ENCODE assay signal across 8 cellular contexts in the genomic region with DNA sequence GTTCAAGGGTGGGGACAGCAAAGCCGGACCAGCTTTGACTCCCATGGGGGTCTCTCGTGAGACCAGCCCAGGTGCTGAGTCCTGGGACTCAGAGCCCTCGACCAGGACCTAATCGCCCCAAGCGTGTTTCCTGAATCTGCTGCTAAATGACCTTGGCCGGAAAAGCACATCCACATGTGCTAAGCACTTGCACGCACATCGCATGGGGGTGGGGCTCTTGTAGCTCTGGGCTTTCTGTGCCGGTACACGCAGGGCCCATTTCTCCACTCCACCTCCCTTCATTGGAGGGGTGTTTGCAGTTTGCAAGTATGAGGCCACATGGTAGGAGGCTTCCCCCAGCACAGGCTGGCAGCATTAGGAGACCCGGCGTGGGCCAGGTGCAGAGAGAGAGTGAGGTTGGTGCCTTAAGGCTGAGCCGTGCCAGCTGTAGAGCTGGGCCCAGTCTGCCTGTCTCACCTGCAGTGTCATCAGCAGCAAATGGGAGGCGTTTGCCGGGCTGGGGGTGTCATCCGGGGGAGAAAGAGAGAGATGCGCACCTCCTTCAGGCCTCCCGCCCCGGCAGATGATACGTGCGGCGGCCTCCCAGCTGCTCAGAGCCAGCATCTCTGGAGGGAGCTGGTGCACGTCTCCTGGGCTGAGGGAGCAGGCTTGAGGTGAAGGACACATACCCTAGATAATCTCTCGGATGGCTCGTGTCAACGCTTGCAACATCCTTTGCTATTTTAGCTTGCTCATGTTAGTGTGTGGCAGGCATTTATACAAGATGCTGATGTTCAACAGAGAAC. TPM values are rescaled to one million over a fixed set of nuclear protein-coding genes. Genes with fewer than 3 reads are reported as not detected.
DNase-seq lines count a peak whose midpoint lies in the region; ATAC-seq and TF ChIP-seq lines count a peak whose summit lies in the region.

No MANE protein-coding gene starts in this region.

- H3K36me3 Mint-ChIP-seq in memory B cell (peaks cover 10% of the 10 kb centered on the region), glutamatergic neuron (ENCODE audit: unreplicated experiment) (no peaks in the 10 kb centered on the region)

- TF ChIP-seq CTCF in transverse colon (IDR thresholded peaks at IDR 0.05) (no peak), glutamatergic neuron (IDR thresholded peaks at IDR 0.05; ENCODE audit: partially characterized antibody, unreplicated experiment) (no peak), coronary artery (IDR thresholded peaks at IDR 0.05) (no peak)

- DNase-seq in KG1 (lab: John Stamatoyannopoulos, UW) (peak; percentile 29), memory B cell (ENCODE audit: low spot score in 2 of 2) (peak; percentile 54 to 59), transverse colon (peak; percentile 56), glutamatergic neuron (no peak), coronary artery (ENCODE audit: low spot score) (no peak), GM19238 (ENCODE audit: insufficient read length, low spot score) (no peak)
- DNase-seq in activated T-helper 9 cell treated with anti-CD3 and anti-CD28 coated beads, Interleukin-2, amount 50 U/mL, for 16 hours (ENCODE audit: low read depth), result peak; percentile 28

- TF ChIP-seq EP300 in transverse colon (IDR thresholded peaks at IDR 0.05; ENCODE audit: low read depth), result no peak

- TF ChIP-seq POLR2A in GM18951 (IDR thresholded peaks at IDR 0.05; ENCODE audit: extremely low read depth, insufficient read depth, insufficient read length) (peak; percentile 46), transverse colon (IDR thresholded peaks at IDR 0.05) (peak; percentile 28)

- H3K27ac Mint-ChIP-seq in memory B cell, result peak overlapping the region; percentile 99
- no peak overlapping the region for H3K27ac Mint-ChIP-seq in glutamatergic neuron (ENCODE audit: unreplicated experiment)

- H3K27ac ChIP-seq in transverse colon, result peak overlapping the region; percentile 15 to 73 (median 72)
- H3K27ac ChIP-seq in coronary artery, result peak overlapping the region in 1 of 2 donors; percentile 15

- H3K4me3 Mint-ChIP-seq in memory B cell (peak overlapping the region; percentile 82), glutamatergic neuron (ENCODE audit: unreplicated experiment) (no peak overlapping the region)

- ATAC-seq in memory B cell (ENCODE audit: low read depth), result peak; percentile 70

- H3K4me3 ChIP-seq in transverse colon (no peak overlapping the region), coronary artery (no peak overlapping the region)

- in situ Hi-C loops in GM18951 (cut with MboI; ENCODE audit: low sequenced_read_pairs, unreplicated experiment), result loop anchor here (25.0 kb wide), 1 partner anchor 224 kb away; no protein-coding TSS in a partner anchor
- in situ Hi-C loops in transverse colon (cut with MboI; ENCODE audit: low pct_ligation_motif_present in 1 of 4, low pct_unique_long_range_greater_than_20kb in 1 of 4, low sequenced_read_pairs in 3 of 4), result loop anchor here in 3 of 4 donors (10.0 to 25.0 kb wide), 2 partner anchors 117 to 224 kb away; no protein-coding TSS in a partner anchor

- no peaks in the 10 kb centered on the region for H3K36me3 ChIP-seq in transverse colon

- no peaks in the 10 kb centered on the region for H3K27me3 ChIP-seq in transverse colon

- no peaks in the 10 kb centered on the region for H3K27me3 Mint-ChIP-seq in memory B cell
- H3K27me3 Mint-ChIP-seq in glutamatergic neuron (ENCODE audit: unreplicated experiment), result no peaks in the 10 kb centered on the region

- WGBS in transverse colon (ENCODE audit: low coverage in 1 of 2), 2 donors, result 73% methylated on average over 26 of the region's 26 CpGs; no CpG with 5 or more reads in 1 of the 2 donors

- peaks cover 38% of the 10 kb centered on the region for H3K4me1 Mint-ChIP-seq in memory B cell
- peaks cover 15% of the 10 kb centered on the region for H3K4me1 Mint-ChIP-seq in glutamatergic neuron (ENCODE audit: low read depth, unreplicated experiment)

- no peaks in the 10 kb centered on the region for H3K9me3 Mint-ChIP-seq in memory B cell
- H3K9me3 Mint-ChIP-seq in glutamatergic neuron (ENCODE audit: unreplicated experiment), result no peaks in the 10 kb centered on the region

- no peaks in the 10 kb centered on the region for H3K9me3 ChIP-seq in transverse colon

- peaks cover 0 to 47% (median 8%) of the 10 kb centered on the region in 4 donors for H3K4me1 ChIP-seq in transverse colon

- intact Hi-C loops in transverse colon (cut with DNase I; ENCODE audit: low total_unique reads), result no loop called here

RNA-seq across cellular contexts. Expression of a gene that starts 45.2 kb away (rescaled TPM):
- total RNA-seq in transverse colon (1 to 10 TPM in 1 of 4 donors, under 1 TPM in 1, not detected in 2; 0.79 to 1.1 TPM), glutamatergic neuron (ENCODE audit: unreplicated experiment) (64.7 TPM)

Comparison
In these comparisons a context has a peak if more than half of its experiments do, and no peak if none do; other contexts are left out.
1. DNase-seq: peak in KG1 (single experiment), activated T-helper 9 cell treated with anti-CD3 and anti-CD28 coated beads, Interleukin-2, amount 50 U/mL, for 16 hours (single experiment), memory B cell (2 of 2) and transverse colon (single experiment); none in glutamatergic neuron (single experiment), coronary artery (single experiment) and GM19238 (single experiment).
2. RNA of a gene that starts 45.2 kb away (total RNA-seq): 64.7 TPM in glutamatergic neuron (single experiment); 0.79 to 1.1 TPM in transverse colon; every median in the first group is over 10 times any median in the second.